11 cellular contexts compared by ENCODE assay signal in the genomic region with DNA sequence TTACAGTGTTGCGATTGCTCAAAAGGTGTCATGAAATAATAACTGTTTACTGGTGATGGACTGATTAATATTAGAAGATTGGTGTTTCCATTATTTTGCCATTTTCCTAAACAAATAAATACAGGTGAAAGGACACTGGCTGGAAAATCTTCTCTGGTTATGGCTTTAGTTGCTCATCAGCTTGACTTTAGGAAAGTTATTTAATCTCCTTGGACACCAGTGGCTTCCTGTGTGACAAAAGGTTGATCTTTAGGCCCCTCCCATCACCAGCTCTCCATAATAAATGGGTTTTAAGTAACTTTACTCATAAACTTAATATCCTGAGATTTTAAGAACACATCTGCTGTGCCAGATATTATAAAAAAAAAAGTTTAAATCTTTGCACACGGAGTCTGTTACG. TPM values are rescaled to one million over a fixed set of nuclear protein-coding genes. Genes with fewer than 3 reads are reported as not detected.
A peak's percentile ranks its signal among the peaks of the same experiment; 100 is the strongest.
DNase-seq lines count a peak whose midpoint lies in the region; ATAC-seq and TF ChIP-seq lines count a peak whose summit lies in the region.
"Had no signal": no experiment of that assay in that cellular context is flagged by ENCODE, and none has a peak within 500 bp of the region (broad histone marks: within the 10 kb centered on the region; RNA-seq: fewer than 3 reads in every experiment).

No MANE protein-coding gene starts in this region.

- intact Hi-C loops in PC-3 (cut with micrococcal nuclease) = loop anchor here (5.0 kb wide), 1 partner anchor 186 kb away; no protein-coding TSS in a partner anchor

- H3K36me3 ChIP-seq in PC-3 (ENCODE audit: low read depth, low read length) (no peaks in the 10 kb centered on the region), parathyroid adenoma (ENCODE audit: control insufficient read depth, insufficient read depth, low read length) (no peaks in the 10 kb centered on the region)

- POLR2A ChIA-PET in PC-3 (lab: Charles Lee; ENCODE audit: unreplicated experiment) = no interaction called here

- no peaks in the 10 kb centered on the region for H4K20me1 ChIP-seq in PC-3 (ENCODE audit: low read length)

- H2AFZ ChIP-seq in PC-3 (ENCODE audit: low read length) = peak overlapping the region; percentile 87
- peak overlapping the region; percentile 72 for H2AFZ ChIP-seq in parathyroid adenoma

- no peaks in the 10 kb centered on the region for H3K9me3 ChIP-seq in PC-3 (ENCODE audit: low read length)
- H3K9me3 ChIP-seq in parathyroid adenoma (ENCODE audit: control insufficient read depth, low read length) = no peaks in the 10 kb centered on the region

- H3K36me3 Mint-ChIP-seq in activated T-cell treated with anti-CD3 and anti-CD28 coated beads, Interleukin-2, amount 50 U/mL, for 72 hours (ENCODE audit: insufficient read depth in 2 of 2) = no peaks in the 10 kb centered on the region
- H3K36me3 Mint-ChIP-seq: CD8-positive, alpha-beta memory T cell had no signal

- peak; percentile 6 for DNase-seq in AG08395 (ENCODE audit: low spot score)
- peak; percentile 52 for DNase-seq in PC-3
- DNase-seq in fibroblast of villous mesenchyme (ENCODE audit: low read depth) = no peak
- no peak for DNase-seq in ureter (ENCODE audit: low spot score)
- DNase-seq in activated T-cell treated with anti-CD3 and anti-CD28 coated beads, Interleukin-2, amount 50 U/mL, for 72 hours = no peak
- DNase-seq: activated naive CD4-positive, alpha-beta T cell treated with anti-CD3 and anti-CD28 coated beads for 36 hours; CD8-positive, alpha-beta memory T cell; NCI-H1048 had no signal

- CTCF ChIA-PET in PC-3 (lab: Charles Lee) = no interaction called here

- no peaks in the 10 kb centered on the region for H3K79me2 ChIP-seq in PC-3 (ENCODE audit: low read length)
- H3K79me2 ChIP-seq in parathyroid adenoma = no peaks in the 10 kb centered on the region

- H3K4me2 ChIP-seq in PC-3 (ENCODE audit: low read length) (peak overlapping the region; percentile 82), parathyroid adenoma (ENCODE audit: low read length) (peak overlapping the region; percentile 74)

- ATAC-seq in PC-3 (peak; percentile 16), HG03025 (IDR thresholded peaks at IDR 0.05; ENCODE audit: low FRiP score, unreplicated experiment) (no peak), GM19467 (IDR thresholded peaks at IDR 0.05; ENCODE audit: unreplicated experiment) (no peak)
- no peak for ATAC-seq in activated T-cell treated with anti-CD3 and anti-CD28 coated beads, Interleukin-2, amount 50 U/mL, for 72 hours (replicated peaks in 1 of 2)

- BruUV-seq in PC-3 (replicated peaks; lab: Mats Ljungman, UMichigan) = no TSS peak

- no peaks in the 10 kb centered on the region for H3K4me1 Mint-ChIP-seq in activated T-cell treated with anti-CD3 and anti-CD28 coated beads, Interleukin-2, amount 50 U/mL, for 72 hours (ENCODE audit: low read depth)

- H3K27me3 Mint-ChIP-seq in activated T-cell treated with anti-CD3 and anti-CD28 coated beads, Interleukin-2, amount 50 U/mL, for 72 hours (ENCODE audit: low read depth) = peaks cover 44% of the 10 kb centered on the region

- H3K4me1 ChIP-seq in PC-3 (ENCODE audit: insufficient read depth, low read length) = peaks cover 14% of the 10 kb centered on the region
- H3K4me1 ChIP-seq in parathyroid adenoma = no peaks in the 10 kb centered on the region

- H3K9me2 ChIP-seq in PC-3 (replicated peaks; ENCODE audit: low read length) = no peaks in the 10 kb centered on the region

- TF ChIP-seq CTCF in PC-3 (conservative IDR thresholded peaks at IDR 0.05; ENCODE audit: low read depth, low read length) (no peak), fibroblast of villous mesenchyme (IDR thresholded peaks at IDR 0.05; ENCODE audit: insufficient read depth, low read depth, low read length) (no peak), parathyroid adenoma (IDR thresholded peaks at IDR 0.05) (no peak)

- H3K27ac ChIP-seq in PC-3 (ENCODE audit: low read length) (no peak overlapping the region), parathyroid adenoma (peak overlapping the region; percentile 47)

- H3K27me3 ChIP-seq in PC-3 (ENCODE audit: low read length) (no peaks in the 10 kb centered on the region), parathyroid adenoma (ENCODE audit: control insufficient read depth, insufficient read depth, low read length) (no peaks in the 10 kb centered on the region)

- H3K4me3 Mint-ChIP-seq in activated T-cell treated with anti-CD3 and anti-CD28 coated beads, Interleukin-2, amount 50 U/mL, for 72 hours = peak overlapping the region in 1 of 2 donors; percentile 46
- H3K4me3 Mint-ChIP-seq: activated naive CD4-positive, alpha-beta T cell treated with anti-CD3 and anti-CD28 coated beads for 36 hours; CD8-positive, alpha-beta memory T cell had no signal

- H3K4me3 ChIP-seq in PC-3 (ENCODE audit: low read length) = peak overlapping the region; percentile 71
- peak overlapping the region; percentile 72 for H3K4me3 ChIP-seq in fibroblast of villous mesenchyme (ENCODE audit: low read depth, low read length)
- H3K4me3 ChIP-seq in parathyroid adenoma (ENCODE audit: low read depth, low read length) = peak overlapping the region; percentile 69

- no peaks in the 10 kb centered on the region for H3F3A ChIP-seq in PC-3 (ENCODE audit: low read length, unreplicated experiment)

- H3K9ac ChIP-seq in PC-3 (ENCODE audit: low read length) = no peak overlapping the region
- no peak overlapping the region for H3K9ac ChIP-seq in parathyroid adenoma

- H3K27ac Mint-ChIP-seq in activated T-cell treated with anti-CD3 and anti-CD28 coated beads, Interleukin-2, amount 50 U/mL, for 72 hours = no peak overlapping the region
- H3K27ac Mint-ChIP-seq: activated naive CD4-positive, alpha-beta T cell treated with anti-CD3 and anti-CD28 coated beads for 36 hours; CD8-positive, alpha-beta memory T cell had no signal

- no peaks in the 10 kb centered on the region for H3K9me3 Mint-ChIP-seq in activated T-cell treated with anti-CD3 and anti-CD28 coated beads, Interleukin-2, amount 50 U/mL, for 72 hours
- H3K9me3 Mint-ChIP-seq: activated naive CD4-positive, alpha-beta T cell treated with anti-CD3 and anti-CD28 coated beads for 36 hours; CD8-positive, alpha-beta memory T cell had no signal

RNA-seq across cellular contexts. Expression of gene CABCOCO1, which starts 0.7 kb away (rescaled TPM):
- total RNA-seq in PC-3 (2014; rRNA removed) (not detected in 2 replicates), fibroblast of villous mesenchyme (0.43 and 3.2 TPM in 2 replicates), ureter (1.0 TPM)
- total RNA-seq in activated T-cell treated with anti-CD3 and anti-CD28 coated beads, Interleukin-2, amount 50 U/mL, for 72 hours = not detected
- total RNA-seq: activated naive CD4-positive, alpha-beta T cell treated with anti-CD3 and anti-CD28 coated beads for 36 hours; CD8-positive, alpha-beta memory T cell had no signal

Comparison
In these comparisons a context has a peak if more than half of its experiments do, and no peak if none do; other contexts are left out.
1. DNase-seq: peak in AG08395 (single experiment) and PC-3 (single experiment); none in fibroblast of villous mesenchyme (single experiment), ureter (single experiment) and activated T-cell treated with anti-CD3 and anti-CD28 coated beads, Interleukin-2, amount 50 U/mL, for 72 hours (0 of 2).
2. Peak in every context shown above with its lines, with median percentiles within 50 percentile points of each other: H3K4me3 ChIP-seq.